16 cellular contexts compared by ENCODE assay signal in the genomic region with DNA sequence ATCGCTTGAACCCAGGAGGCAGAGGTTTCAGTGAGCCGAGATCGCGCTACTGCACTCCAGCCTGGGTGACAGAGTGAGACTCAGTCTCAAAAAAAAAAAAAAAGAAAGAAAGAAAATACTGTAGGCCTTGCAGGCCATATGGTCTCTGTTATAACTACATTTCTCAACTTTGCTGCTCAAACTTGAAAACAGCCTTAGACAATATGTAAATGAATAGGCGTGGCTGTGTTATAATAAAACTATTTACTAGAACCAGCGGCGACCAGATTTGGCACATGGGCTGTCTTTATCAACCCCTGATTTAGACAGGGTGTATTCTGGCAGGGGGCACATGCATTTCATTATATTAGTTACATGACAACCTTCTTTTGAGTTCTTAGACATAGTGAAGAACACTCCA.
DNase-seq lines count a peak whose midpoint lies in the region; ATAC-seq and TF ChIP-seq lines count a peak whose summit lies in the region.
"Had no signal": no experiment of that assay in that cellular context is flagged by ENCODE, and none has a peak within 500 bp of the region (broad histone marks: within the 10 kb centered on the region; RNA-seq: fewer than 3 reads in every experiment).

No MANE protein-coding gene starts in this region.

- intact Hi-C loops in activated B cell treated with CpG ODN at 0.5 μM for 24 hours (cut with micrococcal nuclease) = no loop called here

- H3K4me1 ChIP-seq in suprapubic skin = peaks cover 36% of the 10 kb centered on the region

- peak overlapping the region; percentile 75 for H3K27ac Mint-ChIP-seq in HFFc6
- H3K27ac Mint-ChIP-seq in activated B cell treated with CpG ODN at 0.5 μM for 24 hours = peak overlapping the region; percentile 50

- no peaks in the 10 kb centered on the region for H3K9me3 ChIP-seq in suprapubic skin
- H3K9me3 ChIP-seq: HAP-1 had no signal

- no peak for TF ChIP-seq EP300 in suprapubic skin (IDR thresholded peaks at IDR 0.05)

- H3K9me3 Mint-ChIP-seq in HFFc6 = no peaks in the 10 kb centered on the region
- no peaks in the 10 kb centered on the region for H3K9me3 Mint-ChIP-seq in activated B cell treated with CpG ODN at 0.5 μM for 24 hours

- POLR2A ChIA-PET in activated B cell treated with CpG ODN at 0.5 μM for 24 hours (lab: Charles Lee) (interaction anchor here (0.7 kb wide), 1 partner anchor 67 kb away, joined by 4 read pairs; no protein-coding TSS in a partner anchor), RWPE1 (lab: Yijun Ruan, JAX; ENCODE audit: low non-redundant PET) (no interaction called here)

- no peaks in the 10 kb centered on the region for H3K36me3 ChIP-seq in suprapubic skin
- H3K36me3 ChIP-seq: HAP-1 had no signal

- ATAC-seq in activated B cell treated with CpG ODN at 0.5 μM for 24 hours (ENCODE audit: low read depth) (no peak), GM21528 (IDR thresholded peaks at IDR 0.05; ENCODE audit: low FRiP score, unreplicated experiment) (no peak)
- ATAC-seq: PC-3 had no signal

- TF ChIP-seq POLR2A in suprapubic skin (IDR thresholded peaks at IDR 0.05) = no peak

- CTCF ChIA-PET in activated B cell treated with CpG ODN at 0.5 μM for 24 hours (lab: Charles Lee) (no interaction called here), RWPE1 (lab: Yijun Ruan, JAX) (interaction anchor here (0.6 kb wide), 1 partner anchor 14 kb away, joined by 3 read pairs; no protein-coding TSS in a partner anchor)

- peaks cover 36% of the 10 kb centered on the region for H3K36me3 Mint-ChIP-seq in HFFc6 (ENCODE audit: low read depth)
- peaks cover 51% of the 10 kb centered on the region for H3K36me3 Mint-ChIP-seq in activated B cell treated with CpG ODN at 0.5 μM for 24 hours (ENCODE audit: low read depth)

- peaks cover 83% of the 10 kb centered on the region for H3K4me1 Mint-ChIP-seq in HFFc6 (ENCODE audit: low read depth)
- peaks cover 91% of the 10 kb centered on the region for H3K4me1 Mint-ChIP-seq in activated B cell treated with CpG ODN at 0.5 μM for 24 hours

- DNase-seq in HFFc6 = no peak
- DNase-seq in activated B cell treated with CpG ODN at 0.5 μM for 24 hours = no peak
- peak; percentile 70 for DNase-seq in fibroblast of villous mesenchyme (ENCODE audit: low read depth)
- no peak for DNase-seq in suprapubic skin (ENCODE audit: low spot score in 2 of 2)
- no peak for DNase-seq in RWPE1 (ENCODE audit: low spot score)
- DNase-seq in kidney tubule cell (ENCODE audit: low spot score) = no peak
- DNase-seq: C1 segment of cervical spinal cord; EL; IMR-90; NCI-H2029; NCI-H2171 treated with DMSO at 0.1 percent for 48 hours; NCI-H510A; NK-92 treated with Interleukin-12 subunit alpha and Interleukin-12 subunit beta, amount 100 ng/mL, for 24 hours had no signal

- peak overlapping the region; percentile 7 for H3K27ac ChIP-seq in suprapubic skin
- H3K27ac ChIP-seq in RWPE1 = no peak overlapping the region

- H3K4me3 Mint-ChIP-seq in HFFc6 = no peak overlapping the region
- no peak overlapping the region for H3K4me3 Mint-ChIP-seq in activated B cell treated with CpG ODN at 0.5 μM for 24 hours

- no peak overlapping the region for H3K4me3 ChIP-seq in fibroblast of villous mesenchyme (ENCODE audit: low read depth, low read length)
- no peak overlapping the region for H3K4me3 ChIP-seq in suprapubic skin
- H3K4me3 ChIP-seq: HAP-1 had no signal

- 44% methylated on average over 7 of the region's 7 CpGs for WGBS in suprapubic skin

- H3K27me3 Mint-ChIP-seq in HFFc6 (ENCODE audit: insufficient read depth) (no peaks in the 10 kb centered on the region), activated B cell treated with CpG ODN at 0.5 μM for 24 hours (no peaks in the 10 kb centered on the region)

- no peaks in the 10 kb centered on the region for H3K27me3 ChIP-seq in suprapubic skin

- TF ChIP-seq CTCF in HFFc6 (IDR thresholded peaks at IDR 0.05) (no peak), activated B cell treated with CpG ODN at 0.5 μM for 24 hours (IDR thresholded peaks at IDR 0.05) (no peak), fibroblast of villous mesenchyme (IDR thresholded peaks at IDR 0.05; ENCODE audit: insufficient read depth, low read depth, low read length) (no peak), suprapubic skin (IDR thresholded peaks at IDR 0.05) (no peak), RWPE1 (conservative IDR thresholded peaks at IDR 0.05; ENCODE audit: low read depth) (no peak)
